ENCODE assay signal across 9 cellular contexts in genomic region chr11:12377824-12378593, GRCh38. TPM values are rescaled to one million over a fixed set of nuclear protein-coding genes. Genes with fewer than 3 reads are reported as not detected.
DNase-seq lines count a peak whose midpoint lies in the region; ATAC-seq and TF ChIP-seq lines count a peak whose summit lies in the region.
"Had no signal": no experiment of that assay in that cellular context is flagged by ENCODE, and none has a peak within 500 bp of the region (broad histone marks: within the 10 kb centered on the region; RNA-seq: fewer than 3 reads in every experiment).

No MANE protein-coding gene starts in this region.

- H3K27me3 ChIP-seq in mucosa of stomach (ENCODE audit: control insufficient read depth, insufficient read depth, low read length), result no peaks in the 10 kb centered on the region

- H3K36me3 Mint-ChIP-seq in activated CD8-positive, alpha-beta T cell treated with anti-CD3 and anti-CD28 coated beads for 36 hours (ENCODE audit: low read depth), result no peaks in the 10 kb centered on the region
- H3K36me3 Mint-ChIP-seq: memory B cell had no signal

- H3K9ac ChIP-seq in mucosa of stomach (ENCODE audit: low read length), result peak overlapping the region; percentile 89

- H3K27ac Mint-ChIP-seq in activated CD8-positive, alpha-beta T cell treated with anti-CD3 and anti-CD28 coated beads for 36 hours, result no peak overlapping the region
- H3K27ac Mint-ChIP-seq: memory B cell had no signal

- peaks cover 6% of the 10 kb centered on the region for H3K9me3 Mint-ChIP-seq in activated CD8-positive, alpha-beta T cell treated with anti-CD3 and anti-CD28 coated beads for 36 hours

- DNase-seq in AG08396 (ENCODE audit: low spot score), result peak; percentile 84
- peak; percentile 84 for DNase-seq in HT1080 (ENCODE audit: low read depth)
- DNase-seq in activated CD8-positive, alpha-beta T cell treated with anti-CD3 and anti-CD28 coated beads for 36 hours, result no peak
- peak; percentile 87 for DNase-seq in fibroblast of gingiva (ENCODE audit: low read depth)
- DNase-seq in NCI-H1436 treated with DMSO at 0.1 percent for 48 hours (lab: John Stamatoyannopoulos, UW), result no peak
- DNase-seq in GF-D8 (lab: John Stamatoyannopoulos, UW), result no peak
- no peak for DNase-seq in GM19240 (ENCODE audit: insufficient read length, low spot score)

- H3K27me3 Mint-ChIP-seq in activated CD8-positive, alpha-beta T cell treated with anti-CD3 and anti-CD28 coated beads for 36 hours, result peaks cover 18% of the 10 kb centered on the region

- peaks cover 8% of the 10 kb centered on the region for H3K4me1 Mint-ChIP-seq in activated CD8-positive, alpha-beta T cell treated with anti-CD3 and anti-CD28 coated beads for 36 hours (ENCODE audit: low read depth)
- H3K4me1 Mint-ChIP-seq: memory B cell had no signal

- no peaks in the 10 kb centered on the region for H3K36me3 ChIP-seq in mucosa of stomach (ENCODE audit: control insufficient read depth, insufficient read depth, low read length)

- POLR2A ChIA-PET in activated CD8-positive, alpha-beta T cell treated with anti-CD3 and anti-CD28 coated beads for 36 hours (lab: Charles Lee), result no interaction called here

- intact Hi-C loops in activated CD8-positive, alpha-beta T cell treated with anti-CD3 and anti-CD28 coated beads for 36 hours (cut with micrococcal nuclease), result no loop called here

- no peaks in the 10 kb centered on the region for H3K9me3 ChIP-seq in mucosa of stomach (ENCODE audit: control insufficient read depth, low read length)

- TF ChIP-seq CTCF in activated CD8-positive, alpha-beta T cell treated with anti-CD3 and anti-CD28 coated beads for 36 hours (IDR thresholded peaks at IDR 0.05), result no peak

- H3K4me3 ChIP-seq in mucosa of stomach (ENCODE audit: low read length), result peak overlapping the region; percentile 47

- CTCF ChIA-PET in activated CD8-positive, alpha-beta T cell treated with anti-CD3 and anti-CD28 coated beads for 36 hours (lab: Charles Lee), result no interaction called here

- peak overlapping the region; percentile 65 for H3K4me3 Mint-ChIP-seq in activated CD8-positive, alpha-beta T cell treated with anti-CD3 and anti-CD28 coated beads for 36 hours
- H3K4me3 Mint-ChIP-seq: memory B cell had no signal

- H3K4me1 ChIP-seq in mucosa of stomach (ENCODE audit: control insufficient read depth, insufficient read depth, low read length), result no peaks in the 10 kb centered on the region

- peak; percentile 30 for ATAC-seq in activated CD8-positive, alpha-beta T cell treated with anti-CD3 and anti-CD28 coated beads for 36 hours

RNA-seq across cellular contexts. Expression of gene PARVA, which starts 0.6 kb away (rescaled TPM):
- 16.3 and 22.2 TPM in 2 replicates for total RNA-seq in HT1080 (2014; rRNA removed; shearing (Covaris generic))
- 29.4 and 33.0 TPM in 2 replicates for polyA plus RNA-seq in HT1080 (2015; cell fraction: cytosol; rRNA removed)
- 22.1 and 22.5 TPM in 2 replicates for polyA plus RNA-seq in HT1080 (2015; cell fraction: nucleus; rRNA removed)
- not detected for total RNA-seq in activated CD8-positive, alpha-beta T cell treated with anti-CD3 and anti-CD28 coated beads for 36 hours

Comparison
In these comparisons a context has a peak if more than half of its experiments do, and no peak if none do; other contexts are left out.
1. DNase-seq: peak in AG08396 (single experiment), HT1080 (single experiment) and fibroblast of gingiva (single experiment); none in activated CD8-positive, alpha-beta T cell treated with anti-CD3 and anti-CD28 coated beads for 36 hours (single experiment), NCI-H1436 treated with DMSO at 0.1 percent for 48 hours (single experiment), GF-D8 (single experiment) and GM19240 (single experiment).
2. RNA of gene PARVA, which starts 0.6 kb away (total RNA-seq): 16.3 to 22.2 TPM in HT1080; not detected in activated CD8-positive, alpha-beta T cell treated with anti-CD3 and anti-CD28 coated beads for 36 hours; every median in the first group is over 10 times any median in the second.